ENCODE assay signal across 8 cellular contexts in the genomic region with DNA sequence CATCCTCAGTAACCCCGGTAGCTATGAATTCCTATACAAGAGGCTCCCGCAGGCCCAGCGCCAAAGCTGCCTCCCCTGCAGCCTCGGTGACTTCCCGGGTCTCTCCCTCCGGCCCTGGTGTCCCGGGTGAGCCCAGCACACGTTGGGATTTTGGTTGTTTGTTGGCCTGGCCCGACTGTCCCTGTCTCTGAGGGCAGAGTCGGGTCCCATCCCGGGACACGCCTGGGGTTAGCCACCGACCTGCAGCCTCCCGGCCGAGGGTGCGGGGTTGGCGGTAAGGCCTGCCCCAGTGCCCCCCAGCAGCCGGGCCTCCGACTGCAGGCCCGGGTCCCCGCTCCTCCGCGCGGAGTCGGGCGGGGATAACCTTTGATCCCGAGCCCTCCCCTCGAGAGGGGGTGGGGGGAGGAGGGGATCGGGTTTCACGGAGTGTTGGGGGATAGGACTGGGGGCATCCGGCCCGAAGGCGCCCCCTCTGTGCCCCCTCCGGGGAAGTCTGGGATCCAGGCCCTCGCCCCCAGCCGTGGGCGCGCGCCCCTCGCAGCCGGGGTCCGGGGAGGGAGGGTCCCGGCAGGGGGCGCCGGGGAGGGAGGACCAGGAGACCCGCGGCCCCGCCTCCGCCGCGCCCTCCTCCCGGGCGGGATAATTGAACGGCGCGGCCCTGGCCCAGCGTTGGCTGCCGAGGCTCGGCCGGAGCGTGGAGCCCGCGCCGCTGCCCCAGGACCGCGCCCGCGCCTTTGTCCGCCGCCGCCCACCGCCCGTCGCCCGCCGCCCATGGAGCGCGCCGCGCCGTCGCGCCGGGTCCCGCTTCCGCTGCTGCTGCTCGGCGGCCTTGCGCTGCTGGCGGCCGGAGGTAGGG. TPM values are rescaled to one million over a fixed set of nuclear protein-coding genes. Genes with fewer than 3 reads are reported as not detected.
DNase-seq lines count a peak whose midpoint lies in the region; ATAC-seq and TF ChIP-seq lines count a peak whose summit lies in the region.

TSS of gene FBLN1 (plus strand) at position 669 of the 856 bp plus-strand sequence. CDS start at position 772, 103 bp downstream.

- intact Hi-C loops in transverse colon (cut with DNase I; ENCODE audit: low total_unique reads): no loop called here

- POLR2A ChIA-PET in BJ (lab: Charles Lee): no interaction called here

- peak within 1 kb of the TSS; percentile 99 for H3K4me3 ChIP-seq in BJ (ENCODE audit: low read depth, low read length)
- peak within 1 kb of the TSS; percentile 67 for H3K4me3 ChIP-seq in MG63
- peak within 1 kb of the TSS; percentile 43 to 55 for H3K4me3 ChIP-seq in duodenal mucosa (ENCODE audit: low read depth in 1 of 2, low read length in 2 of 2)
- peak within 1 kb of the TSS; percentile 86 to 96 for H3K4me3 ChIP-seq in mesenchymal stem cell (ENCODE audit: insufficient read depth in 1 of 2, low read depth in 1 of 2, low read length in 2 of 2)
- peak within 1 kb of the TSS; percentile 41 to 55 (median 44) for H3K4me3 ChIP-seq in transverse colon

- H3K9me3 ChIP-seq in MG63 (no peaks in the 10 kb centered on the region), duodenal mucosa (ENCODE audit: control insufficient read depth in 1 of 2, low read length in 2 of 2) (no peaks in the 10 kb centered on the region), mesenchymal stem cell (ENCODE audit: control insufficient read depth, low read length) (no peaks in the 10 kb centered on the region), transverse colon (no peaks in the 10 kb centered on the region)

- peak within 1 kb of the TSS; percentile 75 to 76 for H2BK12ac ChIP-seq in mesenchymal stem cell (ENCODE audit: low read length in 2 of 2)

- H2BK15ac ChIP-seq in mesenchymal stem cell (ENCODE audit: low read depth, poor library complexity, severe bottlenecking): peak within 1 kb of the TSS; percentile 68

- H2AFZ ChIP-seq in mesenchymal stem cell (ENCODE audit: low read depth, low read length): peak within 1 kb of the TSS; percentile 46

- peak within 1 kb of the TSS; percentile 97 for H2BK120ac ChIP-seq in mesenchymal stem cell (ENCODE audit: low read depth, low read length)

- ATAC-seq in HG03025 (IDR thresholded peaks at IDR 0.05; ENCODE audit: low FRiP score, unreplicated experiment): no peak

- TF ChIP-seq CTCF in BJ (IDR thresholded peaks at IDR 0.05; ENCODE audit: insufficient read depth, low read depth, low read length): peak; percentile 22; the same call in 1 of the 2 replicates
- TF ChIP-seq CTCF in transverse colon (IDR thresholded peaks at IDR 0.05): no peak

- H3K14ac ChIP-seq in mesenchymal stem cell (ENCODE audit: low read length in 2 of 2): peak within 1 kb of the TSS in 1 of 2 experiments; percentile 87

- peak within 1 kb of the TSS; percentile 93 for H4K91ac ChIP-seq in mesenchymal stem cell (ENCODE audit: low read length)

- DNase-seq in BJ (ENCODE audit: low read depth) (no peak), MG63 (peak; percentile 66), mesenchymal stem cell (peak; percentile 56), transverse colon (no peak), NCI-H1048 (lab: John Stamatoyannopoulos, UW) (no peak), COLO829 (ENCODE audit: low spot score) (no peak)

- H3K18ac ChIP-seq in mesenchymal stem cell (ENCODE audit: low read depth in 1 of 2, low read length in 2 of 2): peak within 1 kb of the TSS; percentile 91 to 92

- H3K27me3 ChIP-seq in BJ (ENCODE audit: control insufficient read depth, insufficient read depth, low read length) (no peaks in the 10 kb centered on the region), MG63 (no peaks in the 10 kb centered on the region), duodenal mucosa (ENCODE audit: control insufficient read depth in 1 of 2, insufficient read depth in 2 of 2, low read length in 2 of 2) (peaks cover 20% of the 10 kb centered on the region in 2 donors), mesenchymal stem cell (ENCODE audit: control insufficient read depth in 1 of 2, insufficient read depth in 1 of 2, low read length in 2 of 2) (no peaks in the 10 kb centered on the region), transverse colon (peaks cover 50% of the 10 kb centered on the region)

- CTCF ChIA-PET in BJ (lab: Yijun Ruan, JAX): interaction anchor here (1.0 to 6.6 kb wide), 5 partner anchors 11 to 60 kb away, joined by 3 to 46 read pairs (median 14); no protein-coding TSS in a partner anchor

- peak within 1 kb of the TSS; percentile 92 to 96 for H3K4ac ChIP-seq in mesenchymal stem cell (ENCODE audit: low read depth in 1 of 2, low read length in 2 of 2)

- no peak within 1 kb of the TSS for H3K27ac ChIP-seq in duodenal mucosa (ENCODE audit: low read depth, low read length)
- peak within 1 kb of the TSS; percentile 86 for H3K27ac ChIP-seq in mesenchymal stem cell (ENCODE audit: low read length, poor library complexity, severe bottlenecking)
- peak within 1 kb of the TSS; percentile 73 to 82 (median 76) for H3K27ac ChIP-seq in transverse colon

- peaks cover 20% of the 10 kb centered on the region for H3K36me3 ChIP-seq in BJ (ENCODE audit: control insufficient read depth, insufficient read depth, low read length)
- no peaks in the 10 kb centered on the region; the same call in 1 of the 2 replicates for H3K36me3 ChIP-seq in MG63
- H3K36me3 ChIP-seq in duodenal mucosa (ENCODE audit: control insufficient read depth in 1 of 2, insufficient read depth in 2 of 2, low read length in 2 of 2): no peaks in the 10 kb centered on the region
- H3K36me3 ChIP-seq in mesenchymal stem cell (ENCODE audit: control insufficient read depth in 1 of 2, insufficient read depth in 2 of 2, low read depth in 1 of 2, low read length in 2 of 2): peaks cover 0 to 12% of the 10 kb centered on the region in 2 experiments
- H3K36me3 ChIP-seq in transverse colon: no peaks in the 10 kb centered on the region

- 1% methylated on average over 71 of the region's 91 CpGs for WGBS in mesenchymal stem cell
- WGBS in transverse colon (ENCODE audit: low coverage in 1 of 2), 2 donors: 15% methylated on average over 40 of the region's 91 CpGs; no CpG with 5 or more reads in 1 of the 2 donors

- H3K23ac ChIP-seq in mesenchymal stem cell (ENCODE audit: low read length in 2 of 2): peak within 1 kb of the TSS; percentile 74 to 75

- in situ Hi-C loops in transverse colon (cut with MboI; ENCODE audit: low pct_ligation_motif_present in 1 of 4, low pct_unique_long_range_greater_than_20kb in 1 of 4, low sequenced_read_pairs in 3 of 4): no loop called here

- peak within 1 kb of the TSS; percentile 77 for H2BK5ac ChIP-seq in mesenchymal stem cell (ENCODE audit: low read depth, low read length, poor library complexity, severe bottlenecking)

- H2AK5ac ChIP-seq in mesenchymal stem cell (ENCODE audit: low read length, severe bottlenecking): peak within 1 kb of the TSS; percentile 55

- peak within 1 kb of the TSS; percentile 89 for H3K4me2 ChIP-seq in mesenchymal stem cell (ENCODE audit: low read length, poor library complexity, severe bottlenecking)

- TF ChIP-seq EP300 in transverse colon (IDR thresholded peaks at IDR 0.05; ENCODE audit: low read depth): no peak

- no peak for TF ChIP-seq POLR2A in transverse colon (IDR thresholded peaks at IDR 0.05)

- H3K4me1 ChIP-seq in duodenal mucosa (ENCODE audit: control insufficient read depth in 1 of 2, insufficient read depth in 2 of 2, low read length in 2 of 2): peaks cover 0 to 8% of the 10 kb centered on the region in 2 donors
- H3K4me1 ChIP-seq in mesenchymal stem cell (ENCODE audit: control insufficient read depth, insufficient read depth, low read depth, low read length): peaks cover 33% of the 10 kb centered on the region
- H3K4me1 ChIP-seq in transverse colon: peaks cover 6 to 12% (median 10%) of the 10 kb centered on the region in 4 donors

- peak within 1 kb of the TSS in 1 of 2 donors; percentile 54 for H3K9ac ChIP-seq in duodenal mucosa (ENCODE audit: low read depth in 1 of 2, low read length in 2 of 2)
- H3K9ac ChIP-seq in mesenchymal stem cell (ENCODE audit: low read length): peak within 1 kb of the TSS; percentile 90

- H4K8ac ChIP-seq in mesenchymal stem cell (ENCODE audit: low read length): peak within 1 kb of the TSS; percentile 90

- no peaks in the 10 kb centered on the region for H3K79me1 ChIP-seq in mesenchymal stem cell (replicated peaks; ENCODE audit: low read length, poor library complexity, severe bottlenecking)

RNA-seq across cellular contexts. Expression of gene FBLN1, which starts in this region (rescaled TPM):
- 681 and 1,033 TPM in 2 replicates for polyA plus RNA-seq in BJ (2011; rRNA removed)
- polyA minus RNA-seq in BJ (2011; rRNA and poly(A)+ RNA removed): 344 and 433 TPM in 2 replicates
- 42.9 and 91.9 TPM in 2 replicates for total RNA-seq in MG63 (2014; rRNA removed; shearing (Covaris generic); ENCODE audit: low replicate concordance)
- 190 TPM for polyA plus RNA-seq in mesenchymal stem cell (2013, experiment 1 of 2)
- polyA plus RNA-seq in mesenchymal stem cell (2013, experiment 2 of 2): 191 TPM
- total RNA-seq in transverse colon: 10 to 100 TPM; 48.6 to 92.1 (median 68.9) TPM

Comparison
In these comparisons a context has a peak if more than half of its experiments do, and no peak if none do; other contexts are left out.
1. DNase-seq: peak in MG63 (single experiment) and mesenchymal stem cell (single experiment); none in BJ (single experiment), transverse colon (single experiment), NCI-H1048 (single experiment) and COLO829 (single experiment).
2. H3K4me3 ChIP-seq: peak in every context shown above with its lines; median percentile 99 in BJ; 91 in mesenchymal stem cell; 67 in MG63; 49 in duodenal mucosa; 44 in transverse colon.